Comparison of ENCODE assay signal across 25 cellular contexts in genomic region chr21:15229390-15229789, GRCh38.
"Had no signal": no experiment of that assay in that cellular context is flagged by ENCODE, and none has a peak within 500 bp of the region (broad histone marks: within the 10 kb centered on the region; RNA-seq: fewer than 3 reads in every experiment).

No MANE protein-coding gene starts in this region.

- H3K36me3 Mint-ChIP-seq: immature natural killer cell; mesothelial cell of epicardium; naive B cell; naive thymus-derived CD8-positive, alpha-beta T cell had no signal

- H3K27me3 ChIP-seq: colonic mucosa, esophagus muscularis mucosa, foreskin keratinocyte, gastroesophageal sphincter, heart left ventricle, hepatocyte had no signal

- H3K4me1 ChIP-seq: colonic mucosa, esophagus muscularis mucosa, gastroesophageal sphincter, heart left ventricle, lower lobe of right lung had no signal

- H2AFZ ChIP-seq: hepatocyte had no signal

- H3K4me1 Mint-ChIP-seq: immature natural killer cell; naive B cell; naive thymus-derived CD8-positive, alpha-beta T cell had no signal

- H3K9me3 ChIP-seq: colonic mucosa, esophagus muscularis mucosa, gastroesophageal sphincter, heart left ventricle, lower lobe of right lung, mucosa of descending colon had no signal

- DNase-seq: colonic mucosa; cortex of kidney; effector memory CD4-positive, alpha-beta T cell; foreskin keratinocyte; heart left ventricle; hypothalamus; immature natural killer cell; islet precursor cell; kidney; kidney glomerular epithelial cell; left colon; left ventricle myocardium superior; lower lobe of right lung; mesenchymal stem cell; mucosa of descending colon; naive B cell; naive thymus-derived CD8-positive, alpha-beta T cell had no signal

- H3K4me3 ChIP-seq: colonic mucosa, esophagus muscularis mucosa, gastroesophageal sphincter, heart left ventricle, hepatocyte, lower lobe of right lung, mucosa of descending colon had no signal

- H3K4me2 ChIP-seq: hepatocyte had no signal

- H3K27ac ChIP-seq: colonic mucosa, esophagus muscularis mucosa, foreskin keratinocyte, gastroesophageal sphincter, heart left ventricle, hepatocyte, lower lobe of right lung had no signal

- H3K9me3 Mint-ChIP-seq: immature natural killer cell; naive thymus-derived CD8-positive, alpha-beta T cell had no signal

- H3K79me2 ChIP-seq: hepatocyte had no signal

- H3K27ac Mint-ChIP-seq: dendritic cell treated with granulocyte-macrophage colony-stimulating factor and Interleukin-4, amounts not matched to agents 40 ng/mL and 50 ng/mL, for 4 days; immature natural killer cell; mesothelial cell of epicardium; naive thymus-derived CD8-positive, alpha-beta T cell had no signal

- H3K4me3 Mint-ChIP-seq: dendritic cell treated with granulocyte-macrophage colony-stimulating factor and Interleukin-4, amounts not matched to agents 40 ng/mL and 50 ng/mL, for 4 days; immature natural killer cell; mesothelial cell of epicardium; naive B cell; naive thymus-derived CD8-positive, alpha-beta T cell had no signal

- H3K36me3 ChIP-seq: colonic mucosa, esophagus muscularis mucosa, gastroesophageal sphincter, heart left ventricle, lower lobe of right lung had no signal

- FAIRE-seq: endothelial cell of umbilical vein, frontal cortex, kidney had no signal

- ATAC-seq: foreskin keratinocyte; gastroesophageal sphincter; heart left ventricle; left colon; left lobe of liver; left ventricle myocardium superior; mucosa of descending colon; naive thymus-derived CD8-positive, alpha-beta T cell had no signal
